ENCODE assay signal across 13 cellular contexts in genomic region chr10:34078798-34079470, GRCh38.
DNase-seq lines count a peak whose midpoint lies in the region; ATAC-seq and TF ChIP-seq lines count a peak whose summit lies in the region.
"Had no signal": no experiment of that assay in that cellular context is flagged by ENCODE, and none has a peak within 500 bp of the region (broad histone marks: within the 10 kb centered on the region; RNA-seq: fewer than 3 reads in every experiment).

No MANE protein-coding gene starts in this region.

- POLR2A ChIA-PET in SK-N-SH (lab: Yijun Ruan, JAX), result no interaction called here

- H3K4me3 ChIP-seq in duodenal mucosa (ENCODE audit: low read depth in 1 of 2, low read length in 2 of 2) (no peak overlapping the region), left lung (no peak overlapping the region), SK-N-SH (ENCODE audit: low read depth in 2 of 2, low read length in 1 of 2) (no peak overlapping the region)

- no peaks in the 10 kb centered on the region for H3K36me3 ChIP-seq in duodenal mucosa (ENCODE audit: control insufficient read depth in 1 of 2, insufficient read depth in 2 of 2, low read length in 2 of 2)
- H3K36me3 ChIP-seq in left lung, result no peaks in the 10 kb centered on the region
- H3K36me3 ChIP-seq in SK-N-SH (replicated peaks in 1 of 2; ENCODE audit: control insufficient read depth in 1 of 2, insufficient read depth in 2 of 2, low read length in 1 of 2), result no peaks in the 10 kb centered on the region

- intact Hi-C loops in left lung (cut with DNase I), result no loop called here
- intact Hi-C loops in left colon (cut with DNase I, micrococcal nuclease), result no loop called here

- H2AFZ ChIP-seq in SK-N-SH (ENCODE audit: low read depth), result no peak overlapping the region

- no peak overlapping the region for H3K4me2 ChIP-seq in SK-N-SH

- no peak for TF ChIP-seq RAD21 in SK-N-SH (IDR thresholded peaks at IDR 0.05; ENCODE audit: low read length)

- no peaks in the 10 kb centered on the region for H3K79me2 ChIP-seq in SK-N-SH (ENCODE audit: insufficient read depth)

- CTCF ChIA-PET in SK-N-SH (lab: Yijun Ruan, JAX), result no interaction called here

- no peak for TF ChIP-seq EP300 in SK-N-SH (IDR thresholded peaks at IDR 0.05; ENCODE audit: borderline replicate concordance in 1 of 2, low read depth in 1 of 2, low read length in 1 of 2)

- no peaks in the 10 kb centered on the region for H3F3A ChIP-seq in SK-N-SH (replicated peaks; ENCODE audit: insufficient read depth)

- H3K27me3 ChIP-seq in duodenal mucosa (ENCODE audit: control insufficient read depth in 1 of 2, insufficient read depth in 2 of 2, low read length in 2 of 2) (no peaks in the 10 kb centered on the region), left lung (no peaks in the 10 kb centered on the region), SK-N-SH (ENCODE audit: insufficient read depth) (no peaks in the 10 kb centered on the region)

- H3K27ac ChIP-seq in duodenal mucosa (ENCODE audit: low read depth, low read length), result peak overlapping the region; percentile 26
- H3K27ac ChIP-seq in left lung, result peak overlapping the region; percentile 41 to 55
- no peak overlapping the region for H3K27ac ChIP-seq in SK-N-SH (ENCODE audit: low read depth in 2 of 2, low read length in 1 of 2)

- ATAC-seq in left lung (peak; percentile 66), left colon (no peak), HG02798 (IDR thresholded peaks at IDR 0.05; ENCODE audit: poor library complexity, unreplicated experiment) (no peak)
- ATAC-seq: CD8-positive, alpha-beta T cell had no signal

- H3K9ac ChIP-seq in duodenal mucosa (ENCODE audit: low read depth in 1 of 2, low read length in 2 of 2), result no peak overlapping the region
- no peak overlapping the region for H3K9ac ChIP-seq in SK-N-SH

- no peaks in the 10 kb centered on the region for H4K20me1 ChIP-seq in SK-N-SH (ENCODE audit: insufficient read depth)

- H3K4me1 ChIP-seq in duodenal mucosa (ENCODE audit: control insufficient read depth in 1 of 2, insufficient read depth in 2 of 2, low read length in 2 of 2) (no peaks in the 10 kb centered on the region), left lung (no peaks in the 10 kb centered on the region), SK-N-SH (ENCODE audit: control insufficient read depth in 1 of 2, insufficient read depth in 2 of 2, low read depth in 1 of 2, low read length in 1 of 2) (no peaks in the 10 kb centered on the region)

- TF ChIP-seq CTCF in left lung (IDR thresholded peaks at IDR 0.05), result no peak
- no peak for TF ChIP-seq CTCF in SK-N-SH (IDR thresholded peaks at IDR 0.05)

- H3K9me3 ChIP-seq in duodenal mucosa (ENCODE audit: control insufficient read depth in 1 of 2, low read length in 2 of 2), result peaks cover 0 to 9% of the 10 kb centered on the region in 2 donors
- H3K9me3 ChIP-seq in left lung, result peaks cover 0 to 28% of the 10 kb centered on the region in 2 donors
- H3K9me3 ChIP-seq in SK-N-SH, result no peaks in the 10 kb centered on the region

- DNase-seq in HT1080 (ENCODE audit: low read depth) (peak; percentile 18), left lung (peak in 1 of 2 donors; percentile 53), stromal cell of bone marrow (ENCODE audit: low read depth) (peak; percentile 76), left colon (no peak), globus pallidus (ENCODE audit: low spot score) (no peak), SK-N-SH (no peak)
- DNase-seq: activated CD4-positive, alpha-beta T cell treated with anti-CD3 and anti-CD28 coated beads, Interleukin-2, amount 50 U/mL, for 4 hours; CD8-positive, alpha-beta T cell; NCI-H2107; stimulated activated CD4-positive, alpha-beta T cell treated with anti-CD3 and anti-CD28 coated beads, Interleukin-2, amount 100 ng/mL, for 24 hours; stimulated activated naive CD4-positive, alpha-beta T cell had no signal

- H3K9me2 ChIP-seq in SK-N-SH, result no peaks in the 10 kb centered on the region

- 79% methylated on average over 20 of the region's 20 CpGs for WGBS in SK-N-SH (ENCODE audit: low lambda C conversion rate)

TF ChIP-seq in SK-N-SH, 30 proteins besides CTCF, POLR2A, EP300 and RAD21:
- TF ChIP-seq CHD2 (IDR thresholded peaks at IDR 0.05; ENCODE audit: low read length, partially characterized antibody) (no peak), TCF12 (IDR thresholded peaks at IDR 0.05) (no peak), TEAD4 (IDR thresholded peaks at IDR 0.05; ENCODE audit: borderline replicate concordance, insufficient read depth) (no peak), RXRA (IDR thresholded peaks at IDR 0.05; ENCODE audit: borderline replicate concordance, low read depth) (no peak), YY1 (IDR thresholded peaks at IDR 0.05; ENCODE audit: low read depth) (no peak), NRF1 (IDR thresholded peaks at IDR 0.05; ENCODE audit: low read depth, low read length) (no peak), SIN3A (IDR thresholded peaks at IDR 0.05; ENCODE audit: borderline replicate concordance, low read depth, low read length) (no peak), PBX3 (IDR thresholded peaks at IDR 0.05) (no peak), ZBTB33 (IDR thresholded peaks at IDR 0.05; ENCODE audit: borderline replicate concordance, low read depth) (no peak), RFX5 (IDR thresholded peaks at IDR 0.05; ENCODE audit: low read length) (no peak), TAF1 (IDR thresholded peaks at IDR 0.05; ENCODE audit: borderline replicate concordance, low read depth, low read length) (no peak), MAX (IDR thresholded peaks at IDR 0.05; ENCODE audit: low read depth) (no peak), MEF2A (IDR thresholded peaks at IDR 0.05; ENCODE audit: borderline replicate concordance, low read depth) (no peak), POLR2AphosphoS5 (IDR thresholded peaks at IDR 0.05; ENCODE audit: low read depth, low read length) (no peak), USF2 (IDR thresholded peaks at IDR 0.05; ENCODE audit: borderline replicate concordance, low read depth, low read length) (no peak), SMC3 (IDR thresholded peaks at IDR 0.05; ENCODE audit: low read depth, low read length) (no peak), FOSL2 (IDR thresholded peaks at IDR 0.05; ENCODE audit: borderline replicate concordance, low read depth) (no peak), FOXJ3 (CRISPR knock-in tag; IDR thresholded peaks at IDR 0.05) (no peak), RCOR1 (IDR thresholded peaks at IDR 0.05; ENCODE audit: low read length) (no peak), EZH2phosphoT487 (IDR thresholded peaks at IDR 0.05; ENCODE audit: borderline replicate concordance, low read depth) (no peak)

Comparison
In these comparisons a context has a peak if more than half of its experiments do, and no peak if none do; other contexts are left out.
1. DNase-seq: peak in HT1080 (single experiment) and stromal cell of bone marrow (single experiment); none in left colon (0 of 2), globus pallidus (single experiment) and SK-N-SH (single experiment).
2. H3K27ac ChIP-seq: peak in duodenal mucosa (single experiment) and left lung (2 of 2); none in SK-N-SH (0 of 2).